ENCODE assay signal across 8 cellular contexts in genomic region chr14:89618309-89618708, GRCh38.
DNase-seq lines count a peak whose midpoint lies in the region; ATAC-seq and TF ChIP-seq lines count a peak whose summit lies in the region.

No MANE protein-coding gene starts in this region.

- ATAC-seq in PC-3 (peak; percentile 11; the same call in 1 of the 2 replicates), GM18502 (IDR thresholded peaks at IDR 0.05; ENCODE audit: poor library complexity, unreplicated experiment) (no peak), HG03342 (IDR thresholded peaks at IDR 0.05; ENCODE audit: unreplicated experiment) (no peak)

- H3K9ac ChIP-seq in PC-3 (ENCODE audit: low read length) = peak overlapping the region; percentile 64

- CTCF ChIA-PET in PC-3 (lab: Charles Lee) = no interaction called here

- DNase-seq in DMS79 treated with DMSO at 0.1 percent for 48 hours (lab: John Stamatoyannopoulos, UW) (peak; percentile 62), DMS79 (lab: John Stamatoyannopoulos, UW) (no peak), PC-3 (peak; percentile 11), epithelial cell of proximal tubule (ENCODE audit: low read depth) (peak; percentile 19), myocyte (ENCODE audit: low read depth) (peak; percentile 40)
- no peak for DNase-seq in stimulated activated CD4-positive, alpha-beta T cell treated with anti-CD3 and anti-CD28 coated beads, Interleukin-2, amount 100 ng/mL, for 24 hours

- peak overlapping the region; percentile 90 for H2AFZ ChIP-seq in PC-3 (ENCODE audit: low read length)

- TSS peak; percentile 58 for BruUV-seq in PC-3 (replicated peaks; lab: Mats Ljungman, UMichigan)

- H3K27me3 ChIP-seq in PC-3 (ENCODE audit: low read length) = no peaks in the 10 kb centered on the region

- H3K9me2 ChIP-seq in PC-3 (replicated peaks; ENCODE audit: low read length) = no peaks in the 10 kb centered on the region

- H3K4me3 ChIP-seq in PC-3 (ENCODE audit: low read length) = peak overlapping the region; percentile 79
- peak overlapping the region; percentile 83 for H3K4me3 ChIP-seq in epithelial cell of proximal tubule (ENCODE audit: low read depth, low read length)

- POLR2A ChIA-PET in PC-3 (lab: Charles Lee; ENCODE audit: unreplicated experiment) = no interaction called here

- H3K79me2 ChIP-seq in PC-3 (ENCODE audit: low read length) = no peaks in the 10 kb centered on the region

- H4K20me1 ChIP-seq in PC-3 (ENCODE audit: low read length) = no peaks in the 10 kb centered on the region

- peak overlapping the region; percentile 93 for H3K4me2 ChIP-seq in PC-3 (ENCODE audit: low read length)

- H3K36me3 ChIP-seq in PC-3 (ENCODE audit: low read depth, low read length) = no peaks in the 10 kb centered on the region

- H3K9me3 ChIP-seq in PC-3 (ENCODE audit: low read length) = no peaks in the 10 kb centered on the region

- no peak for TF ChIP-seq CTCF in PC-3 (conservative IDR thresholded peaks at IDR 0.05; ENCODE audit: low read depth, low read length)
- no peak for TF ChIP-seq CTCF in epithelial cell of proximal tubule (conservative IDR thresholded peaks at IDR 0.05; ENCODE audit: low read depth, low read length)

- H3F3A ChIP-seq in PC-3 (ENCODE audit: low read length, unreplicated experiment) = no peaks in the 10 kb centered on the region

- H3K27ac ChIP-seq in PC-3 (ENCODE audit: low read length) = no peak overlapping the region

- 0 out of 2 replicates have a peak, but pooled peaks cover 4% of the 10 kb centered on the region for H3K4me1 ChIP-seq in PC-3 (ENCODE audit: insufficient read depth, low read length)

- intact Hi-C loops in PC-3 (cut with micrococcal nuclease) = loop anchor here (2.0 to 10.0 kb wide), 3 partner anchors 146 to 299 kb away; partner anchors contain the start of gene FOXN3

Comparison
In these comparisons a context has a peak if more than half of its experiments do, and no peak if none do; other contexts are left out.
1. DNase-seq: peak in DMS79 treated with DMSO at 0.1 percent for 48 hours (single experiment), PC-3 (single experiment), epithelial cell of proximal tubule (single experiment) and myocyte (single experiment); none in DMS79 (single experiment) and stimulated activated CD4-positive, alpha-beta T cell treated with anti-CD3 and anti-CD28 coated beads, Interleukin-2, amount 100 ng/mL, for 24 hours (0 of 2).